Comparison of ENCODE assay signal across 13 cellular contexts in the genomic region with DNA sequence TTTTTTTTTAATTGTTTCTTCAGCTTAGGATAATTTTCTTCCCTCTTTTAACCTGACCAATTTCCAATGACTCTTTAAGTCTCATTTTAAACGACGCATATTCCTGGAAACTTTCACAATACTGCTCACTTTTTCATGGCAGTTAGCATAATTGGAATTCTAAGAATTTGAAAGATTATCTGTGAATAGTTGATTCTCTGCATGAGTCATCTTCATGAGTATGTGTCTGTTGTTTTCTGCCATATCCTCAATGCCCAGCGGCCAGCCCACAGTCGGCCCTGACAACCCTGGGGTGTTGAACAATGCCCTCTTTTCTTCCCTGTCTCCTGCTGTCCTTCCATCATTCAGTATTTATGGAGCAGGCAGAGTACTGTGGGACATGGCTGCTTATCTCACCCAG.
A peak's percentile ranks its signal among the peaks of the same experiment; 100 is the strongest.
DNase-seq lines count a peak whose midpoint lies in the region; ATAC-seq, FAIRE-seq and TF ChIP-seq lines count a peak whose summit lies in the region.
"Had no signal": no experiment of that assay in that cellular context is flagged by ENCODE, and none has a peak within 500 bp of the region (broad histone marks: within the 10 kb centered on the region; RNA-seq: fewer than 3 reads in every experiment).

No MANE protein-coding gene starts in this region.

- intact Hi-C loops in lower leg skin (cut with DNase I; ENCODE audit: low total_unique reads), result no loop called here

- H3K27ac Mint-ChIP-seq in chondrocyte (ENCODE audit: unreplicated experiment), result no peak overlapping the region
- H3K27ac Mint-ChIP-seq: dendritic cell treated with granulocyte-macrophage colony-stimulating factor and Interleukin-4, amounts not matched to agents 40 ng/mL and 50 ng/mL, for 4 days; type B pancreatic cell had no signal

- H3K4me1 Mint-ChIP-seq in chondrocyte (ENCODE audit: low read depth), result peaks cover 15% of the 10 kb centered on the region

- TF ChIP-seq POLR2A in H54 (IDR thresholded peaks at IDR 0.05; ENCODE audit: low read depth, low read length), result no peak
- TF ChIP-seq POLR2A in lower leg skin (IDR thresholded peaks at IDR 0.05), result no peak

- H3K4me2 ChIP-seq in smooth muscle cell, result peak overlapping the region; percentile 64

- H3F3A ChIP-seq in smooth muscle cell (ENCODE audit: low read depth), result peaks cover 3% of the 10 kb centered on the region

- no peak overlapping the region for H3K4me3 Mint-ChIP-seq in chondrocyte (ENCODE audit: unreplicated experiment)
- H3K4me3 Mint-ChIP-seq: dendritic cell treated with granulocyte-macrophage colony-stimulating factor and Interleukin-4, amounts not matched to agents 40 ng/mL and 50 ng/mL, for 4 days; type B pancreatic cell had no signal

- no peaks in the 10 kb centered on the region for H3K9me3 Mint-ChIP-seq in chondrocyte (ENCODE audit: low read depth)
- H3K9me3 Mint-ChIP-seq: dendritic cell treated with granulocyte-macrophage colony-stimulating factor and Interleukin-4, amounts not matched to agents 40 ng/mL and 50 ng/mL, for 4 days; type B pancreatic cell had no signal

- DNase-seq in H54 (ENCODE audit: insufficient read length, low spot score) (peak; percentile 12), SW 1271 (lab: John Stamatoyannopoulos, UW) (peak; percentile 25 to 76), iPS DF 19.7 (ENCODE audit: low read depth, low spot score) (peak; percentile 28), smooth muscle cell (lab: John Stamatoyannopoulos, UW; ENCODE audit: unreplicated experiment) (no peak), chondrocyte (ENCODE audit: low spot score) (no peak), lower leg skin (ENCODE audit: low spot score in 2 of 2) (no peak)
- DNase-seq: activated effector memory CD4-positive, alpha-beta T cell treated with anti-CD3 and anti-CD28 coated beads, Interleukin-2, amount 50 U/mL, for 16 hours; NCI-H1694 treated with DMSO at 0.1 percent for 48 hours; RPMI8226 had no signal

- WGBS in smooth muscle cell (ENCODE audit: low lambda C conversion rate), result 3% methylated on average over 4 of the region's 4 CpGs
- 57 to 62% methylated on average over 4 of the region's 4 CpGs for WGBS in lower leg skin, 2 donors

- H3K27me3 Mint-ChIP-seq in chondrocyte (ENCODE audit: low read depth), result peaks cover under 1% of the 10 kb centered on the region
- H3K27me3 Mint-ChIP-seq: dendritic cell treated with granulocyte-macrophage colony-stimulating factor and Interleukin-4, amounts not matched to agents 40 ng/mL and 50 ng/mL, for 4 days had no signal

- H3K27ac ChIP-seq in smooth muscle cell (ENCODE audit: low read depth), result no peak overlapping the region

- no peaks in the 10 kb centered on the region for H3K79me2 ChIP-seq in smooth muscle cell (ENCODE audit: low read depth)

- no peaks in the 10 kb centered on the region for H3K36me3 Mint-ChIP-seq in chondrocyte (ENCODE audit: low read depth)
- H3K36me3 Mint-ChIP-seq: type B pancreatic cell had no signal

- peak; percentile 72 for FAIRE-seq in H54 (lab: Jason Lieb, UNC)

- H3K9me3 ChIP-seq in smooth muscle cell (replicated peaks; ENCODE audit: low read depth), result no peaks in the 10 kb centered on the region

- H2AFZ ChIP-seq in smooth muscle cell (ENCODE audit: low read depth), result no peak overlapping the region

- no peaks in the 10 kb centered on the region for H3K36me3 ChIP-seq in smooth muscle cell (ENCODE audit: low read depth)

- H3K4me1 ChIP-seq in smooth muscle cell (ENCODE audit: low read depth), result no peaks in the 10 kb centered on the region

- no peak overlapping the region for H3K9ac ChIP-seq in smooth muscle cell (ENCODE audit: low read depth)

- ATAC-seq in GM18907 (IDR thresholded peaks at IDR 0.05; ENCODE audit: unreplicated experiment), result no peak
- ATAC-seq: HCT116 had no signal

- H4K20me1 ChIP-seq in smooth muscle cell (ENCODE audit: low read depth), result no peaks in the 10 kb centered on the region

- TF ChIP-seq CTCF in smooth muscle cell (IDR thresholded peaks at IDR 0.05; ENCODE audit: borderline replicate concordance, insufficient read depth, poor library complexity, severe bottlenecking), result no peak
- TF ChIP-seq CTCF in chondrocyte (IDR thresholded peaks at IDR 0.05), result no peak
- no peak for TF ChIP-seq CTCF in lower leg skin (IDR thresholded peaks at IDR 0.05)

- H3K4me3 ChIP-seq in smooth muscle cell (no peak overlapping the region), lower leg skin (ENCODE audit: low read depth, poor library complexity, severe bottlenecking) (no peak overlapping the region)

- H3K27me3 ChIP-seq in smooth muscle cell (ENCODE audit: low read depth), result peaks cover 12% of the 10 kb centered on the region

Comparison
In these comparisons a context has a peak if more than half of its experiments do, and no peak if none do; other contexts are left out.
1. DNase-seq: peak in H54 (single experiment), SW 1271 (2 of 2) and iPS DF 19.7 (single experiment); none in smooth muscle cell (single experiment), chondrocyte (single experiment) and lower leg skin (0 of 2).